ENCODE assay signal across 8 cellular contexts in genomic region chr6:15491255-15491985, GRCh38.
DNase-seq lines count a peak whose midpoint lies in the region; ATAC-seq lines count a peak whose summit lies in the region.

No MANE protein-coding gene starts in this region.

- peaks cover 19% of the 10 kb centered on the region for H3K36me3 Mint-ChIP-seq in central memory CD8-positive, alpha-beta T cell (ENCODE audit: insufficient read depth)

- H3K4me3 Mint-ChIP-seq in central memory CD8-positive, alpha-beta T cell = no peak overlapping the region

- ATAC-seq in central memory CD8-positive, alpha-beta T cell (replicated peaks; ENCODE audit: extremely low read depth, poor library complexity, severe bottlenecking) = peak; percentile 67
- ATAC-seq in HG02571 (IDR thresholded peaks at IDR 0.05; ENCODE audit: unreplicated experiment) = no peak

- no peaks in the 10 kb centered on the region for H3K27me3 Mint-ChIP-seq in central memory CD8-positive, alpha-beta T cell

- no peaks in the 10 kb centered on the region for H3K9me3 Mint-ChIP-seq in central memory CD8-positive, alpha-beta T cell

- peak; percentile 25 to 50 for DNase-seq in NOMO-1 (lab: John Stamatoyannopoulos, UW; ENCODE audit: unreplicated experiment in 2 of 2)
- no peak for DNase-seq in NOMO-1 treated with dmso at 0.1 percent for 144 hours (lab: John Stamatoyannopoulos, UW; ENCODE audit: unreplicated experiment)
- peak; percentile 22 for DNase-seq in NCI-H146 treated with DMSO at 0.1 percent for 48 hours (lab: John Stamatoyannopoulos, UW; ENCODE audit: unreplicated experiment)
- peak; percentile 55 to 70 for DNase-seq in activated CD4-positive, alpha-beta T cell treated with anti-CD3 and anti-CD28 coated beads for 24 hours (ENCODE audit: low read depth in 2 of 2)
- peak; percentile 47 to 52 for DNase-seq in central memory CD8-positive, alpha-beta T cell (ENCODE audit: low spot score in 2 of 2)
- DNase-seq in kidney glomerular epithelial cell (lab: John Stamatoyannopoulos, UW) = peak; percentile 43
- peak; percentile 63 to 69 for DNase-seq in stimulated activated CD4-positive, alpha-beta T cell treated with anti-CD3 and anti-CD28 coated beads, Interleukin-2, amount 100 ng/mL, for 48 hours

- H3K27ac Mint-ChIP-seq in central memory CD8-positive, alpha-beta T cell (ENCODE audit: low read depth) = no peak overlapping the region

- H3K4me1 Mint-ChIP-seq in central memory CD8-positive, alpha-beta T cell = peaks cover 37% of the 10 kb centered on the region
